35 cellular contexts compared by ENCODE assay signal in the genomic region with DNA sequence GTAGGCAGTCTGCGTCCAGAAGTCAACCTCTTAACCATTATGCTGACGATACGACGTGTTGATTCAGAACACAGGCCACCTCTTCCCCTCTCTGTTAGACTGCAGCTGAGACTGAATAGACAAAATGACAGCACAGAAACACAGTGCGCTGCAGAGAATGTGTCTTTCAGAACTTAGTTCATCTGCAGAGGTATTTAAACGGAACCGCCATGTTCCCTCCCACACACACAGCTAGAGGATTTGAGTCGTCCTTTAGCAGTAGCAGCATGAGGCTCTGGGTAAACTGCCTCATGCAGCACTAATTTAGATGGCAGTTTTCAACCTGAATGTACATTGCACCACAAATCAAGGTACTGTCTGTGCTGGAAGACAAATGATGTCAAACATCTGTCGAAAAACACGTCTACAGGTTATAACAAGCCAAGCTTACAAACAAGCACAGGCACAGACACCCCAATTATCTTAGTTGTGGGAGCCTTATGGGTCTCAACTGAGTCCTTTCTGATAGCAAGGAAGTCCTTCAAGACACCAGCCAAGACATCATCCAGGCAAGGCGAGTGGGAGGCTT.
"Had no signal": no experiment of that assay in that cellular context is flagged by ENCODE, and none has a peak within 500 bp of the region (broad histone marks: within the 10 kb centered on the region; RNA-seq: fewer than 3 reads in every experiment).

No MANE protein-coding gene starts in this region.

- H3K9me3 ChIP-seq: Peyer's patch had no signal

- H3K9ac ChIP-seq: KMS-11 had no signal

- H3K4me3 ChIP-seq: Peyer's patch had no signal

- H3K27me3 ChIP-seq: Peyer's patch had no signal

- H3K27ac ChIP-seq: KMS-11, Peyer's patch, VCaP had no signal

- H3K36me3 ChIP-seq: Peyer's patch had no signal

- H3K27ac Mint-ChIP-seq: activated B cell treated with CpG ODN at 0.5 μM for 24 hours; activated CD4-positive, alpha-beta memory T cell treated with anti-CD3 and anti-CD28 coated beads for 36 hours; activated naive CD4-positive, alpha-beta T cell treated with anti-CD3 and anti-CD28 coated beads, Interleukin-2, amount 10 ng/mL, durations not matched to agents 7 days and 5 days; activated naive CD8-positive, alpha-beta T cell; activated naive CD8-positive, alpha-beta T cell treated with anti-CD3 and anti-CD28 coated beads, Interleukin-2, amount 50 U/mL, for 24 hours; activated T-helper 1 cell treated with anti-CD3 and anti-CD28 coated beads, Interleukin-12 subunit alpha, Interleukin-12 subunit beta, Interleukin-2, Interleukin-4 antibody, amounts not matched to agents 30 ng/mL and 10 ng/mL and 1 ng/mL, durations not matched to agents 14 hours and 24 hours and 36 hours; brain had no signal

- H3K27me3 Mint-ChIP-seq: activated B cell treated with CpG ODN at 0.5 μM for 24 hours; activated CD4-positive, alpha-beta memory T cell treated with anti-CD3 and anti-CD28 coated beads for 36 hours; activated naive CD4-positive, alpha-beta T cell treated with anti-CD3 and anti-CD28 coated beads, Interleukin-2, amount 10 ng/mL, durations not matched to agents 7 days and 5 days; activated naive CD8-positive, alpha-beta T cell; activated naive CD8-positive, alpha-beta T cell treated with anti-CD3 and anti-CD28 coated beads, Interleukin-2, amount 50 U/mL, for 24 hours; brain had no signal

- H3K4me1 ChIP-seq: Peyer's patch had no signal

- FAIRE-seq: bronchial epithelial cell had no signal

- H3K4me3 Mint-ChIP-seq: activated B cell treated with CpG ODN at 0.5 μM for 24 hours; activated CD4-positive, alpha-beta memory T cell treated with anti-CD3 and anti-CD28 coated beads for 36 hours; activated naive CD4-positive, alpha-beta T cell treated with anti-CD3 and anti-CD28 coated beads, Interleukin-2, amount 10 ng/mL, durations not matched to agents 7 days and 5 days; activated naive CD8-positive, alpha-beta T cell; activated naive CD8-positive, alpha-beta T cell treated with anti-CD3 and anti-CD28 coated beads, Interleukin-2, amount 50 U/mL, for 24 hours; activated T-cell treated with anti-CD3 and anti-CD28 coated beads, Interleukin-2, amount 50 U/mL, for 4 hours; activated T-helper 1 cell treated with anti-CD3 and anti-CD28 coated beads, Interleukin-12 subunit alpha, Interleukin-12 subunit beta, Interleukin-2, Interleukin-4 antibody, amounts not matched to agents 30 ng/mL and 10 ng/mL and 1 ng/mL, durations not matched to agents 14 hours and 24 hours and 36 hours; brain had no signal

- H3K9me3 Mint-ChIP-seq: activated B cell treated with CpG ODN at 0.5 μM for 24 hours, brain had no signal

- H3K4me2 ChIP-seq: KMS-11 had no signal

- H3K4me1 Mint-ChIP-seq: activated B cell treated with CpG ODN at 0.5 μM for 24 hours; activated naive CD4-positive, alpha-beta T cell treated with anti-CD3 and anti-CD28 coated beads, Interleukin-2, amount 10 ng/mL, durations not matched to agents 7 days and 5 days; activated naive CD8-positive, alpha-beta T cell treated with anti-CD3 and anti-CD28 coated beads, Interleukin-2, amount 50 U/mL, for 24 hours; brain had no signal

- DNase-seq: activated B cell treated with CpG ODN at 0.5 μM for 24 hours; activated CD4-positive, alpha-beta memory T cell treated with anti-CD3 and anti-CD28 coated beads for 36 hours; activated CD4-positive, alpha-beta T cell treated with anti-CD3 and anti-CD28 coated beads for 4 hours; activated CD4-positive, alpha-beta T cell treated with anti-CD3 and anti-CD28 coated beads, Interleukin-2, amount 50 U/mL, for 1 hour; activated CD4-positive, CD25-positive, alpha-beta regulatory T cell treated with anti-CD3 and anti-CD28 coated beads, Interleukin-2, amount 50 U/mL, for 72 hours; activated CD8-positive, alpha-beta memory T cell treated with anti-CD3 and anti-CD28 coated beads, Interleukin-2, amount 50 U/mL, for 4 hours; activated naive CD4-positive, alpha-beta T cell treated with anti-CD3 and anti-CD28 coated beads, Interleukin-2, amount 10 ng/mL, durations not matched to agents 7 days and 5 days; activated naive CD8-positive, alpha-beta T cell treated with anti-CD3 and anti-CD28 coated beads, Interleukin-2, amount 50 U/mL, for 24 hours; activated T-cell treated with anti-CD3 and anti-CD28 coated beads for 4 hours; activated T-cell treated with anti-CD3 and anti-CD28 coated beads, Interleukin-2, amount 50 U/mL, for 4 hours; anterior cingulate cortex; NCI-H1092 treated with DMSO at 0.1 percent for 48 hours; NCI-H1417; NCI-H146; NCI-H187; NCI-H2029 treated with DMSO at 0.1 percent for 48 hours; NCI-H2107; NCI-H2171; NCI-H510A; NCI-H526; NCI-H748 treated with DMSO at 0.1 percent for 48 hours; NK-92 treated with Interleukin-12 subunit alpha and Interleukin-12 subunit beta, amount 100 ng/mL, for 24 hours; PC-3; Peyer's patch; Right ventricle myocardium superior; SW 1271; T-helper 1 cell; T-helper 2 cell; T-helper 9 cell had no signal

- H3K36me3 Mint-ChIP-seq: activated CD4-positive, alpha-beta memory T cell treated with anti-CD3 and anti-CD28 coated beads for 36 hours; activated naive CD4-positive, alpha-beta T cell treated with anti-CD3 and anti-CD28 coated beads, Interleukin-2, amount 10 ng/mL, durations not matched to agents 7 days and 5 days; activated naive CD8-positive, alpha-beta T cell; brain had no signal
